26 cellular contexts compared by ENCODE assay signal in the genomic region with DNA sequence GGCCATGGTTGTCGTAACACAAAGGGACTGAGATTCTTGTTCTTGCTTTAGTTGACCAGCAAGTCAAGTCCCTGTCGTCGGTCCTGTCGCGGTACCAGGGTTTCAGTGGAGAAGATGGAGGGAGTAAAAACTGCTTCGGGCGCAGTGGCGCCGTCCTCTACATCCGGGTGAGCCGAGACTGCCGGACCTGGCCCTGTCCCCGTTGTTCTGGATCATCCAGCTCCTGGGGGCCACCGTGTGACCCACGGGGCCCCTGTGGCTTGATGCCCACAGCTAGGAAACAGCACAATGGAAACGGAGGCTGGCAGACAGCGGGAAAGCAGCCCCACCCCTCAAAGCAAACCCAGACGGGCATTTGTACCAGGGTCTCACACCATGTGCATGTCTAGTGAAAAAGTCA. TPM values are rescaled to one million over a fixed set of nuclear protein-coding genes. Genes with fewer than 3 reads are reported as not detected.
"Had no signal": no experiment of that assay in that cellular context is flagged by ENCODE, and none has a peak within 500 bp of the region (broad histone marks: within the 10 kb centered on the region; RNA-seq: fewer than 3 reads in every experiment).

No MANE protein-coding gene starts in this region.

- H3K36me3 Mint-ChIP-seq: natural killer cell had no signal

- H3K4me1 Mint-ChIP-seq: immature natural killer cell, natural killer cell, neural progenitor cell had no signal

- H3K27ac Mint-ChIP-seq: immature natural killer cell, natural killer cell, neural progenitor cell had no signal

- H3K9ac ChIP-seq: neural progenitor cell had no signal

- H3K36me3 ChIP-seq: neural progenitor cell had no signal

- DNase-seq: cerebellar nuclear complex; colonic mucosa; dermis blood vessel endothelial cell; esophagus squamous epithelium; foreskin fibroblast; immature natural killer cell; left colon; natural killer cell; nucleus accumbens; sigmoid colon; stimulated activated CD4-positive, alpha-beta T cell treated with anti-CD3 and anti-CD28 coated beads, Interleukin-12 subunit alpha, Interleukin-12 subunit beta, amount 100 ng/mL, for 4 hours; stimulated activated naive CD4-positive, alpha-beta T cell; stomach; substantia nigra; transverse colon had no signal

- H3K9me3 Mint-ChIP-seq: immature natural killer cell, natural killer cell, neural progenitor cell had no signal

- H3K4me3 ChIP-seq: colonic mucosa, esophagus squamous epithelium, gastroesophageal sphincter, neural progenitor cell, pancreas, prostate gland, sigmoid colon, skin epidermis, stomach, thoracic aorta, transverse colon had no signal

- H3K9me3 ChIP-seq: colonic mucosa, esophagus squamous epithelium, gastroesophageal sphincter, pancreas, prostate gland, sigmoid colon, stomach, thoracic aorta, transverse colon had no signal

- H3K27ac ChIP-seq: colonic mucosa, esophagus squamous epithelium, gastroesophageal sphincter, neural progenitor cell, pancreas, prostate gland, sigmoid colon, skin epidermis, stomach, thoracic aorta, transverse colon had no signal

- FAIRE-seq: keratinocyte, pancreas had no signal

- H3K27me3 ChIP-seq: colonic mucosa, esophagus squamous epithelium, gastroesophageal sphincter, neural progenitor cell, pancreas, sigmoid colon, stomach, transverse colon had no signal

- ATAC-seq: gastroesophageal sphincter, left colon, natural killer cell, pancreas had no signal

- H3K4me1 ChIP-seq: colonic mucosa, esophagus squamous epithelium, gastroesophageal sphincter, neural progenitor cell, pancreas, prostate gland, sigmoid colon, stomach, transverse colon had no signal

- H3K4me3 Mint-ChIP-seq: immature natural killer cell, natural killer cell, neural progenitor cell had no signal

RNA-seq across cellular contexts. Expression of gene HRH3, which starts 22.3 kb away (rescaled TPM):
- total RNA-seq: colonic mucosa, dermis blood vessel endothelial cell, epithelial cell of proximal tubule, esophagus squamous epithelium, gastroesophageal sphincter, left colon, lower leg skin, mucosa of gallbladder, natural killer cell, renal cortical epithelial cell, sigmoid colon, stomach, thoracic aorta, transverse colon had no signal
- polyA plus RNA-seq: immature natural killer cell, keratinocyte, sigmoid colon, stomach had no signal
